Comparison of ENCODE assay signal across 12 cellular contexts in the genomic region with DNA sequence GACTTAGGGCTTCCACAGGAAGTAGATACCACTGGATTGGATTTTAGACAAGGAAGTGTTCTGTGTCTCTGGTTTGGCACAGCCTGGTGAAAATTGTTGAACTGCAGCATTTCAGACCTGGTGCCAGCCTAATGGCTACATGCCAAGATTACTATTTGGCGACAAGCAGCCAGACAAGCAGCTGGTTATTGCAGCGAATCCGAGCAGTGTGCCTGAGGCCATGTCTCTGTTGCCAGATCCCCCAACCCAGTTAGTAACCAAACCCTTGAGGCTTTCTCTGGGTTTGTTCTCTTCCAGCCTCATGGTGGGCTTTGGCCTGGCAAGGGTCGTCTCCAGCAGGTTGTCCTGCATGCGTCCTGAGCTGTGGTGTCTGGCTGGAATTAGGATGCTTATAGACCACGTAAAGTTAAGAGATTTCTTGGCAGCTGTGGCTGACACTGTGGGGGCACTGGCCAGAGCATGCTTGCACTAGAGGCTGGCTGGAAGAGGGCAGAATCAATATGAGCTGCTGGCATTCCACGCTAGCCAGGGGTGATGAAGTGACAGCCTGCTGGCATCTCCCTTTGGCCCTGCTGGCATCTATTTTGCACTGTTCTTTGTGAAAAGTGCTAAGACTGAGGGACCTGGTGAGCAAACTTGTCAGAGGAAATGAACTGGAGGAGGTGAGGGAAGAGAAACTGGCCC.
A peak's percentile ranks its signal among the peaks of the same experiment; 100 is the strongest.
DNase-seq lines count a peak whose midpoint lies in the region; ATAC-seq, FAIRE-seq and TF ChIP-seq lines count a peak whose summit lies in the region.
"Had no signal": no experiment of that assay in that cellular context is flagged by ENCODE, and none has a peak within 500 bp of the region (broad histone marks: within the 10 kb centered on the region; RNA-seq: fewer than 3 reads in every experiment).

No MANE protein-coding gene starts in this region.

- peak overlapping the region; percentile 82 for H3K27ac ChIP-seq in foreskin keratinocyte

- FAIRE-seq in urothelium cell line (lab: Jason Lieb, UNC) = no peak
- FAIRE-seq: GM18507 had no signal

- H3K4me1 ChIP-seq in foreskin keratinocyte = peaks cover 26% of the 10 kb centered on the region

- H3K4me1 Mint-ChIP-seq in neural crest cell = peaks cover 30% of the 10 kb centered on the region
- H3K4me1 Mint-ChIP-seq: activated naive CD4-positive, alpha-beta T cell treated with anti-CD3 and anti-CD28 coated beads, Interleukin-2, amount 50 U/mL, for 24 hours had no signal

- ATAC-seq in foreskin keratinocyte = no peak

- peak overlapping the region; percentile 98 for H3K27ac Mint-ChIP-seq in neural crest cell (ENCODE audit: unreplicated experiment)
- H3K27ac Mint-ChIP-seq: activated naive CD4-positive, alpha-beta T cell treated with anti-CD3 and anti-CD28 coated beads, Interleukin-2, amount 50 U/mL, for 24 hours had no signal

- no peaks in the 10 kb centered on the region for H3K36me3 Mint-ChIP-seq in neural crest cell (ENCODE audit: low read depth)
- H3K36me3 Mint-ChIP-seq: activated naive CD4-positive, alpha-beta T cell treated with anti-CD3 and anti-CD28 coated beads, Interleukin-2, amount 50 U/mL, for 24 hours had no signal

- no peak for TF ChIP-seq CTCF in foreskin keratinocyte (conservative IDR thresholded peaks at IDR 0.05)
- TF ChIP-seq CTCF in neural crest cell (conservative IDR thresholded peaks at IDR 0.05) = no peak

- H3K9me3 Mint-ChIP-seq in neural crest cell = no peaks in the 10 kb centered on the region
- H3K9me3 Mint-ChIP-seq: activated naive CD4-positive, alpha-beta T cell treated with anti-CD3 and anti-CD28 coated beads, Interleukin-2, amount 50 U/mL, for 24 hours had no signal

- no peaks in the 10 kb centered on the region for H3K27me3 Mint-ChIP-seq in neural crest cell (ENCODE audit: low read depth)
- H3K27me3 Mint-ChIP-seq: activated naive CD4-positive, alpha-beta T cell treated with anti-CD3 and anti-CD28 coated beads, Interleukin-2, amount 50 U/mL, for 24 hours had no signal

- DNase-seq in COR-L47 (lab: John Stamatoyannopoulos, UW) = peak; percentile 67
- DNase-seq in NCI-H446 treated with DMSO at 0.1 percent for 48 hours (lab: John Stamatoyannopoulos, UW) = peak; percentile 88
- DNase-seq in foreskin keratinocyte = no peak
- no peak for DNase-seq in neural crest cell (ENCODE audit: low read depth, low spot score)
- DNase-seq in activated naive CD4-positive, alpha-beta T cell treated with anti-CD3 and anti-CD28 coated beads, Interleukin-2, amount 50 U/mL, for 16 hours = no peak
- DNase-seq in NCI-H510A treated with DMSO at 0.1 percent for 48 hours (lab: John Stamatoyannopoulos, UW) = no peak
- DNase-seq in NCI-H2107 (lab: John Stamatoyannopoulos, UW) = no peak
- no peak for DNase-seq in urothelium cell line (ENCODE audit: low spot score)
- DNase-seq: stimulated activated naive CD4-positive, alpha-beta T cell; T-helper 9 cell had no signal

- H3K27me3 ChIP-seq in foreskin keratinocyte = no peaks in the 10 kb centered on the region

- no peak overlapping the region for H3K4me3 Mint-ChIP-seq in neural crest cell
- H3K4me3 Mint-ChIP-seq: activated naive CD4-positive, alpha-beta T cell treated with anti-CD3 and anti-CD28 coated beads, Interleukin-2, amount 50 U/mL, for 24 hours had no signal

Comparison
In these comparisons a context has a peak if more than half of its experiments do, and no peak if none do; other contexts are left out.
1. DNase-seq: peak in COR-L47 (single experiment) and NCI-H446 treated with DMSO at 0.1 percent for 48 hours (single experiment); none in foreskin keratinocyte (0 of 2), neural crest cell (single experiment), activated naive CD4-positive, alpha-beta T cell treated with anti-CD3 and anti-CD28 coated beads, Interleukin-2, amount 50 U/mL, for 16 hours (single experiment), NCI-H510A treated with DMSO at 0.1 percent for 48 hours (single experiment), NCI-H2107 (single experiment) and urothelium cell line (single experiment).